Comparison of ENCODE assay signal across 1 cellular context in genomic region chr17:7219434-7219811, GRCh38.
TF ChIP-seq lines count a peak whose summit lies in the region.

No MANE protein-coding gene starts in this region.

TF ChIP-seq in H1, 55 proteins besides CTCF, POLR2A, EP300 and RAD21:
- no peak for TF ChIP-seq RFX5 (IDR thresholded peaks at IDR 0.05; ENCODE audit: borderline replicate concordance, low read depth, low read length)
- TF ChIP-seq SP1 (IDR thresholded peaks at IDR 0.05; ENCODE audit: low read depth, low read length) = 0 out of 2 replicates have a peak, but pooled peaks have one; percentile 20
